10 cellular contexts compared by ENCODE assay signal in genomic region chr14:93960108-93960475, GRCh38. TPM values are rescaled to one million over a fixed set of nuclear protein-coding genes. Genes with fewer than 3 reads are reported as not detected.
DNase-seq lines count a peak whose midpoint lies in the region; ATAC-seq and TF ChIP-seq lines count a peak whose summit lies in the region.
"Had no signal": no experiment of that assay in that cellular context is flagged by ENCODE, and none has a peak within 500 bp of the region (broad histone marks: within the 10 kb centered on the region; RNA-seq: fewer than 3 reads in every experiment).

No MANE protein-coding gene starts in this region.

- CTCF ChIA-PET in OCI-LY7 (lab: Charles Lee; ENCODE audit: unreplicated experiment): interaction anchor here (1.2 to 1.7 kb wide), 3 partner anchors 7 to 20 kb away, joined by 3 to 5 read pairs (median 4); no protein-coding TSS in a partner anchor

- DNase-seq in OCI-LY7 (ENCODE audit: low spot score): peak; percentile 50
- DNase-seq in adrenal gland: no peak
- DNase-seq in gastrocnemius medialis: no peak
- DNase-seq in WERI-Rb-1: no peak
- no peak for DNase-seq in DMS153 (lab: John Stamatoyannopoulos, UW)
- DNase-seq: NCI-H2107 had no signal

- in situ Hi-C loops in gastrocnemius medialis (cut with MboI; ENCODE audit: low sequenced_read_pairs in 4 of 4): no loop called here

- ATAC-seq in gastrocnemius medialis (no peak), GM21737 (IDR thresholded peaks at IDR 0.05; ENCODE audit: unreplicated experiment) (no peak), GM19455 (IDR thresholded peaks at IDR 0.05; ENCODE audit: unreplicated experiment) (no peak)

- no peak for TF ChIP-seq CTCF in DOHH2 (IDR thresholded peaks at IDR 0.05; ENCODE audit: low read depth, low read length, poor library complexity, severe bottlenecking)
- no peak for TF ChIP-seq CTCF in OCI-LY7 (conservative IDR thresholded peaks at IDR 0.05; ENCODE audit: low read length)
- TF ChIP-seq CTCF in adrenal gland (IDR thresholded peaks at IDR 0.05): no peak
- no peak for TF ChIP-seq CTCF in gastrocnemius medialis (IDR thresholded peaks at IDR 0.05 in 4 of 5, conservative IDR thresholded peaks at IDR 0.05 in 1 of 5)
- no peak for TF ChIP-seq CTCF in WERI-Rb-1 (IDR thresholded peaks at IDR 0.05; ENCODE audit: low read depth, low read length)

- no peaks in the 10 kb centered on the region for H3K27me3 ChIP-seq in DOHH2 (ENCODE audit: control insufficient read depth, low read length)
- no peaks in the 10 kb centered on the region for H3K27me3 ChIP-seq in adrenal gland
- no peaks in the 10 kb centered on the region for H3K27me3 ChIP-seq in gastrocnemius medialis
- no peaks in the 10 kb centered on the region for H3K27me3 ChIP-seq in WERI-Rb-1 (ENCODE audit: insufficient read depth, low read depth, severe bottlenecking)

- TF ChIP-seq POLR2A in adrenal gland (IDR thresholded peaks at IDR 0.05) (no peak), gastrocnemius medialis (IDR thresholded peaks at IDR 0.05) (no peak)

- H3K79me2 ChIP-seq in DOHH2 (ENCODE audit: control insufficient read depth, low read length): 0 out of 2 replicates have a peak, but pooled peaks cover 6% of the 10 kb centered on the region
- no peaks in the 10 kb centered on the region for H3K79me2 ChIP-seq in OCI-LY7 (ENCODE audit: insufficient read depth, low read depth, low read length)

- H3K9me3 ChIP-seq in DOHH2 (ENCODE audit: control insufficient read depth, insufficient read depth, low read length) (no peaks in the 10 kb centered on the region), OCI-LY7 (ENCODE audit: low read length) (no peaks in the 10 kb centered on the region), adrenal gland (replicated peaks in 1 of 3) (no peaks in the 10 kb centered on the region), gastrocnemius medialis (no peaks in the 10 kb centered on the region), WERI-Rb-1 (ENCODE audit: severe bottlenecking) (no peaks in the 10 kb centered on the region)

- H3K4me3 ChIP-seq in DOHH2 (ENCODE audit: low read length) (peak overlapping the region; percentile 60), OCI-LY7 (ENCODE audit: low read depth, low read length, poor library complexity, severe bottlenecking) (peak overlapping the region; percentile 51), adrenal gland (no peak overlapping the region), gastrocnemius medialis (no peak overlapping the region), WERI-Rb-1 (ENCODE audit: low read depth, low read length) (no peak overlapping the region)

- H3K36me3 ChIP-seq in DOHH2 (ENCODE audit: control insufficient read depth, low read length) (peaks cover 3% of the 10 kb centered on the region; the same call in 1 of the 2 replicates), OCI-LY7 (ENCODE audit: insufficient read depth, low read length) (no peaks in the 10 kb centered on the region), adrenal gland (replicated peaks in 1 of 2) (no peaks in the 10 kb centered on the region), gastrocnemius medialis (peaks cover 0 to 12% of the 10 kb centered on the region in 2 donors), WERI-Rb-1 (no peaks in the 10 kb centered on the region)

- H3K4me2 ChIP-seq in DOHH2 (ENCODE audit: low read length) (peak overlapping the region; percentile 97), OCI-LY7 (ENCODE audit: low read length) (peak overlapping the region; percentile 95)

- no TSS peak for BruUV-seq in OCI-LY7 (replicated peaks; lab: Mats Ljungman, UMichigan)

- peaks cover 100% of the 10 kb centered on the region for H3K4me1 ChIP-seq in DOHH2 (ENCODE audit: control insufficient read depth, low read length)
- H3K4me1 ChIP-seq in OCI-LY7 (ENCODE audit: insufficient read depth, low read length, poor library complexity, severe bottlenecking): peaks cover 93% of the 10 kb centered on the region
- peaks cover 9 to 17% of the 10 kb centered on the region in 2 donors for H3K4me1 ChIP-seq in adrenal gland (replicated peaks in 1 of 2)
- H3K4me1 ChIP-seq in gastrocnemius medialis: peaks cover 93 to 97% of the 10 kb centered on the region in 2 donors

- intact Hi-C loops in OCI-LY7 (cut with micrococcal nuclease; ENCODE audit: unreplicated experiment): loop anchor here (10.0 kb wide), 1 partner anchor 755 kb away; the partner anchor contains the start of genes GON7 and UBR7
- intact Hi-C loops in adrenal gland (cut with DNase I): no loop called here
- intact Hi-C loops in gastrocnemius medialis (cut with DNase I; ENCODE audit: low total_unique reads): no loop called here

- POLR2A ChIA-PET in OCI-LY7 (lab: Charles Lee): interaction anchor here (2.3 to 6.3 kb wide), 3 partner anchors 8 to 20 kb away, joined by 7 to 70 read pairs (median 16); partner anchors contain the start of gene ASB2

- H3K9me2 ChIP-seq in DOHH2 (replicated peaks; ENCODE audit: control insufficient read depth, low read length) (no peaks in the 10 kb centered on the region), OCI-LY7 (ENCODE audit: insufficient read depth, low read length) (no peaks in the 10 kb centered on the region)

- H3K27ac ChIP-seq in DOHH2 (ENCODE audit: low read depth, low read length): peak overlapping the region; percentile 98
- H3K27ac ChIP-seq in OCI-LY7 (ENCODE audit: low read depth, low read length, poor library complexity, severe bottlenecking): peak overlapping the region; percentile 92
- H3K27ac ChIP-seq in adrenal gland: peak overlapping the region in 3 of 5 donors; percentile 17 to 75 (median 67)
- peak overlapping the region; percentile 97 to 100 (median 98) for H3K27ac ChIP-seq in gastrocnemius medialis
- no peak overlapping the region for H3K27ac ChIP-seq in WERI-Rb-1

- H2AFZ ChIP-seq in OCI-LY7 (ENCODE audit: low read length): peak overlapping the region; percentile 17; the same call in 1 of the 2 replicates

- H3F3A ChIP-seq in DOHH2 (ENCODE audit: control insufficient read depth, insufficient read depth): peaks cover 37% of the 10 kb centered on the region

- H4K20me1 ChIP-seq in DOHH2 (ENCODE audit: control insufficient read depth, insufficient read depth, low read depth, low read length) (no peaks in the 10 kb centered on the region), OCI-LY7 (ENCODE audit: insufficient read depth, low read length) (no peaks in the 10 kb centered on the region)

RNA-seq across cellular contexts. Expression of gene ASB2, which starts 16.3 kb away (rescaled TPM):
- 15.0 and 21.7 TPM in 2 replicates for total RNA-seq in OCI-LY7 (2014; rRNA removed; shearing (Covaris generic))
- total RNA-seq in OCI-LY7 (2022) (16.1 and 23.6 TPM in 2 replicates), adrenal gland (1 to 10 TPM in 1 of 8 donors, under 1 TPM in 6, not detected in 1; 0.19 to 1.5 (median 0.47) TPM), gastrocnemius medialis (100 to 1,000 TPM; 335 to 819 (median 539) TPM)
- polyA plus RNA-seq in adrenal gland: 1 to 10 TPM in 2 of 3 donors, under 1 TPM in 1; 0.44 to 3.5 (median 2.2) TPM

RNA-seq across cellular contexts. Expression of gene FAM181A, which starts 32.9 kb away (rescaled TPM):
- total RNA-seq in OCI-LY7 (2014; rRNA removed; shearing (Covaris generic)): not detected in 2 replicates
- not detected in 2 replicates for total RNA-seq in OCI-LY7 (2022)
- not detected for total RNA-seq in adrenal gland
- not detected for polyA plus RNA-seq in adrenal gland
- not detected for total RNA-seq in gastrocnemius medialis
- total RNA-seq: myocyte had no signal

RNA-seq across cellular contexts. Expression of gene CCDC197, which starts 37.0 kb away (rescaled TPM):
- total RNA-seq in OCI-LY7 (2014; rRNA removed; shearing (Covaris generic)): not detected in 2 replicates
- total RNA-seq in OCI-LY7 (2022) (not detected in 2 replicates), adrenal gland (not detected), gastrocnemius medialis (under 1 TPM in 2 of 4 donors, not detected in 2; 0.56 to 0.61 TPM)
- polyA plus RNA-seq in adrenal gland: not detected
- total RNA-seq: myocyte had no signal

Comparison
In these comparisons a context has a peak if more than half of its experiments do, and no peak if none do; other contexts are left out.
1. H3K4me3 ChIP-seq: peak in DOHH2 (single experiment) and OCI-LY7 (single experiment); none in adrenal gland (0 of 4), gastrocnemius medialis (0 of 4) and WERI-Rb-1 (single experiment).
2. RNA of gene ASB2, which starts 16.3 kb away (total RNA-seq): 335 to 819 TPM in gastrocnemius medialis; 15.0 to 23.6 TPM in OCI-LY7 and 0.19 to 1.5 TPM in adrenal gland; every median in the first group is over 10 times any median in the second.